13 cellular contexts compared by ENCODE assay signal in the genomic region with DNA sequence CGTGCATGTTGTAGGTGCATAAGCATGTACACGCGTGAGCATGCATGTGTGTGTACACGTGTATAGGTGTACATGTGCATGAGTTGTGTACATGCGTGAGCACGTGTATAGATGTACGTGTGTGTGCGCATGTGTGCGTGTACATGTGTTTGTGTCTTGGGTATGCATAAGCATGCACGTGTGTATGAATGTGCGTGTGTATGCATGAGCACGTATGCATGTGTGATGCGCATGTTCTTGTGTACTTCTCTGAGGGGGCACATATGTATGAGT. TPM values are rescaled to one million over a fixed set of nuclear protein-coding genes. Genes with fewer than 3 reads are reported as not detected.
"Had no signal": no experiment of that assay in that cellular context is flagged by ENCODE, and none has a peak within 500 bp of the region (broad histone marks: within the 10 kb centered on the region; RNA-seq: fewer than 3 reads in every experiment).

No MANE protein-coding gene starts in this region.

- H3K36me3 ChIP-seq: stomach, upper lobe of right lung had no signal

- ATAC-seq: natural killer cell, sciatic nerve, upper lobe of right lung had no signal

- H3K9me3 Mint-ChIP-seq: activated naive CD4-positive, alpha-beta T cell treated with anti-CD3 and anti-CD28 coated beads for 36 hours; activated T-helper 1 cell treated with anti-CD3 and anti-CD28 coated beads, Interleukin-12 subunit alpha, Interleukin-12 subunit beta, Interleukin-2, Interleukin-4 antibody, amounts not matched to agents 30 ng/mL and 10 ng/mL and 1 ng/mL, durations not matched to agents 14 hours and 24 hours and 36 hours; natural killer cell had no signal

- H3K4me3 Mint-ChIP-seq: activated naive CD4-positive, alpha-beta T cell treated with anti-CD3 and anti-CD28 coated beads for 36 hours; activated T-helper 1 cell treated with anti-CD3 and anti-CD28 coated beads, Interleukin-12 subunit alpha, Interleukin-12 subunit beta, Interleukin-2, Interleukin-4 antibody, amounts not matched to agents 30 ng/mL and 10 ng/mL and 1 ng/mL, durations not matched to agents 14 hours and 24 hours and 36 hours; natural killer cell had no signal

- H3K36me3 Mint-ChIP-seq: natural killer cell had no signal

- H3K27ac Mint-ChIP-seq: activated naive CD4-positive, alpha-beta T cell treated with anti-CD3 and anti-CD28 coated beads for 36 hours; activated T-helper 1 cell treated with anti-CD3 and anti-CD28 coated beads, Interleukin-12 subunit alpha, Interleukin-12 subunit beta, Interleukin-2, Interleukin-4 antibody, amounts not matched to agents 30 ng/mL and 10 ng/mL and 1 ng/mL, durations not matched to agents 14 hours and 24 hours and 36 hours; natural killer cell had no signal

- H3K4me1 Mint-ChIP-seq: natural killer cell had no signal

- H3K27me3 ChIP-seq: testis, upper lobe of right lung had no signal

- DNase-seq: activated naive CD4-positive, alpha-beta T cell treated with anti-CD3 and anti-CD28 coated beads for 36 hours; cortex of kidney; effector CD8-positive, alpha-beta T cell; foreskin fibroblast; mesendoderm; natural killer cell; stimulated activated CD4-positive, alpha-beta T cell treated with anti-CD3 and anti-CD28 coated beads, Interleukin-1b, Interleukin-23, amount 100 ng/mL, for 48 hours; stomach; T-helper 2 cell; testis had no signal

- H3K4me1 ChIP-seq: upper lobe of right lung had no signal

- H3K4me3 ChIP-seq: stomach, testis, upper lobe of right lung had no signal

- H3K27ac ChIP-seq: stomach, testis, upper lobe of right lung had no signal

- H3K9me3 ChIP-seq: stomach, testis, upper lobe of right lung had no signal

RNA-seq across cellular contexts. Expression of a gene that starts 9.0 kb away (rescaled TPM):
- total RNA-seq: natural killer cell had no signal
